In the genomic region with DNA sequence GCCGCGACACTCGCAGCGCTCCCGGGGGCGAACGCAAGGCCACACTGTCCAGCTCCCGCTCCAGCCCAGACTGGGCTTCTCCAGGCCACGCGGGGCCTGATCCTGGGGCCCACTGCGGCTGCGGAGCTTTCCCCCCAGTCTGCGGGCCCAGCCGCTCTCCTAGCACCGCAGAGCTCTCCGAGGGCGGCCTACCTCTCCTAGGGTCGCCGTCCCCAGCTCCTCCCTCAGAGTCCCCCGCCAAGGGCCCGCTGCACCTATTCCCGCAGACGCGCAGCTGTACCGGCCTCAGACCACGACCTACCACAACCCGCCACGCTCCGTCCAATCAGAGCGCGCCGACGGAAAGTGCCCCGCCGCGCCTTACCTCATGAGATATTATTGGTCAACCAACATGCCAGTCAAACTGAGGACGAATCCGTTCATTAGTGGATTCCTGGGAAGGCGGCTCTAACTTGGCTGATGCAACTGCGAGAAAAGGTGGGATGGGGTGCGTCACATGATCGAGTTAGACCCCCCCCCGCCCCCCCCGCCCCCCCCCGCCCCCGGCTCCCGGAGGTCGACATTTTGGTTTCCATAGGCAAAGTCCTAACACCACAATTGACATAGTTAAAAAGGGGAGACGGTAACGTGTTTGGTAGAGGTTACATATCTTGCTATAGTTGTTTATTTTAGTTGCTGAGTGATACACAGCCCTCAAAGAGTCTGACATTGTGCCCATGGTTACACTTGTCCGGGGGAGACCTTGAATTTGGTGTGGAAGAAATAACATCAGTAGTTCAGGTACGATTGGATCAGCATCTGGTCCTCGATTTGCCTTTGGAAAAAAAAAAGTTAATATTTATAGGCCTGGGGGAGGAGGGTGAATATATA, we compare ENCODE assay signal across 8 cellular contexts. TPM values are rescaled to one million over a fixed set of nuclear protein-coding genes. Genes with fewer than 3 reads are reported as not detected.
DNase-seq lines count a peak whose midpoint lies in the region; FAIRE-seq and TF ChIP-seq lines count a peak whose summit lies in the region.

A gene (minus strand): TSS at position 278 of the 870 bp plus-strand sequence. CDS start 6,743 bp downstream, outside the sequence.

- FAIRE-seq in frontal cortex (lab: Jason Lieb, UNC): no peak

- DNase-seq in GF-D8 (lab: John Stamatoyannopoulos, UW) (peak; percentile 96), HEK293T (ENCODE audit: extremely low spot score) (peak; percentile 96), MV-4-11 (lab: John Stamatoyannopoulos, UW) (peak; percentile 98), SK-MEL-5 (ENCODE audit: low read depth, low spot score) (peak; percentile 99), frontal cortex (ENCODE audit: low spot score in 2 of 2) (peak; percentile 94 to 96), substantia nigra (lab: John Stamatoyannopoulos, UW) (peak; percentile 75 to 99 (median 94))
- DNase-seq in activated naive CD4-positive, alpha-beta T cell treated with anti-CD3 and anti-CD28 coated beads for 36 hours: peak; percentile 98

- peak; percentile 32 for TF ChIP-seq CTCF in neutrophil (IDR thresholded peaks at IDR 0.05)

- CTCF ChIA-PET in HEK293T (lab: Yijun Ruan, JAX): no interaction called here
- CTCF ChIA-PET in activated naive CD4-positive, alpha-beta T cell treated with anti-CD3 and anti-CD28 coated beads for 36 hours (lab: Charles Lee): interaction anchor here (0.6 to 1.7 kb wide), 8 partner anchors 8 to 364 kb away, joined by 3 to 5 read pairs (median 4); a partner anchor contains a TSS

- POLR2A ChIA-PET in HEK293T (lab: Yijun Ruan, JAX): interaction anchor here (0.7 to 3.2 kb wide), 13 partner anchors 9 to 360 kb away, joined by 3 to 30 read pairs (median 4); a partner anchor contains a TSS

- H3K27ac ChIP-seq in neutrophil (peak within 1 kb of the TSS; percentile 65), substantia nigra (ENCODE audit: low read depth, low read length, poor library complexity, severe bottlenecking) (peak within 1 kb of the TSS; percentile 80)

- H3K36me3 Mint-ChIP-seq in activated naive CD4-positive, alpha-beta T cell treated with anti-CD3 and anti-CD28 coated beads for 36 hours (ENCODE audit: low read depth): peaks cover 28% of the 10 kb centered on the region

- H3K27me3 ChIP-seq in neutrophil: no peaks in the 10 kb centered on the region

- in situ Hi-C loops in SK-MEL-5 (cut with HindIII; ENCODE audit: low pct_unique_long_range_greater_than_20kb, low sequenced_read_pairs): no loop called here

- peaks cover 11 to 14% of the 10 kb centered on the region in 2 experiments for H3K4me1 ChIP-seq in neutrophil (ENCODE audit: control insufficient read depth in 1 of 2, insufficient read depth in 1 of 2, low read depth in 1 of 2, low read length in 1 of 2)

- H3K27ac Mint-ChIP-seq in activated naive CD4-positive, alpha-beta T cell treated with anti-CD3 and anti-CD28 coated beads for 36 hours: peak within 1 kb of the TSS; percentile 99

- intact Hi-C loops in activated naive CD4-positive, alpha-beta T cell treated with anti-CD3 and anti-CD28 coated beads for 36 hours (cut with micrococcal nuclease): loop anchor here (1.0 kb wide), 5 partner anchors 10 to 234 kb away; a partner anchor contains a TSS

- H3K4me1 Mint-ChIP-seq in activated naive CD4-positive, alpha-beta T cell treated with anti-CD3 and anti-CD28 coated beads for 36 hours (ENCODE audit: low read depth): peaks cover 34% of the 10 kb centered on the region

- H3K9me3 ChIP-seq in neutrophil: no peaks in the 10 kb centered on the region

- peak within 1 kb of the TSS; percentile 80 to 94 for H3K4me3 ChIP-seq in neutrophil (ENCODE audit: low read depth in 1 of 2, low read length in 1 of 2)

- no peaks in the 10 kb centered on the region for H3K27me3 Mint-ChIP-seq in activated naive CD4-positive, alpha-beta T cell treated with anti-CD3 and anti-CD28 coated beads for 36 hours (ENCODE audit: low read depth)

- H3K36me3 ChIP-seq in neutrophil: no peaks in the 10 kb centered on the region

- H3K4me3 Mint-ChIP-seq in activated naive CD4-positive, alpha-beta T cell treated with anti-CD3 and anti-CD28 coated beads for 36 hours: peak within 1 kb of the TSS; percentile 99

- H3K9me3 Mint-ChIP-seq in activated naive CD4-positive, alpha-beta T cell treated with anti-CD3 and anti-CD28 coated beads for 36 hours: no peaks in the 10 kb centered on the region

TF ChIP-seq in HEK293T, 16 proteins besides CTCF, POLR2A, EP300 and RAD21:
- TF ChIP-seq ARNT (IDR thresholded peaks at IDR 0.05) (no peak), FOXM1 (IDR thresholded peaks at IDR 0.05; ENCODE audit: borderline replicate concordance) (peak; percentile 57; the same call in 1 of the 2 replicates), SP1 (IDR thresholded peaks at IDR 0.05) (no peak), BHLHE40 (IDR thresholded peaks at IDR 0.05; ENCODE audit: borderline replicate concordance) (no peak), SUZ12 (IDR thresholded peaks at IDR 0.05) (no peak), TARDBP (IDR thresholded peaks at IDR 0.05) (no peak), ZNF384 (IDR thresholded peaks at IDR 0.05) (no peak), L3MBTL2 (conservative IDR thresholded peaks at IDR 0.05) (0 out of 2 replicates have a peak, but pooled peaks have one; percentile 17), CTBP1 (IDR thresholded peaks at IDR 0.05; ENCODE audit: borderline replicate concordance) (no peak), HDGF (IDR thresholded peaks at IDR 0.05; ENCODE audit: borderline replicate concordance) (no peak), FOXA1 (IDR thresholded peaks at IDR 0.05) (no peak), NFRKB (IDR thresholded peaks at IDR 0.05) (no peak), FOXK2 (IDR thresholded peaks at IDR 0.05) (no peak), LEF1 (IDR thresholded peaks at IDR 0.05; ENCODE audit: borderline replicate concordance) (no peak), ELF4 (IDR thresholded peaks at IDR 0.05) (peak; percentile 50; the same call in 1 of the 2 replicates)
- TF ChIP-seq, protein P1, sequence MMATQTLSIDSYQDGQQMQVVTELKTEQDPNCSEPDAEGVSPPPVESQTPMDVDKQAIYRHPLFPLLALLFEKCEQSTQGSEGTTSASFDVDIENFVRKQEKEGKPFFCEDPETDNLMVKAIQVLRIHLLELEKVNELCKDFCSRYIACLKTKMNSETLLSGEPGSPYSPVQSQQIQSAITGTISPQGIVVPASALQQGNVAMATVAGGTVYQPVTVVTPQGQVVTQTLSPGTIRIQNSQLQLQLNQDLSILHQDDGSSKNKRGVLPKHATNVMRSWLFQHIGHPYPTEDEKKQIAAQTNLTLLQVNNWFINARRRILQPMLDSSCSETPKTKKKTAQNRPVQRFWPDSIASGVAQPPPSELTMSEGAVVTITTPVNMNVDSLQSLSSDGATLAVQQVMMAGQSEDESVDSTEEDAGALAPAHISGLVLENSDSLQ (IDR thresholded peaks at IDR 0.05): peak; percentile 100

RNA-seq across cellular contexts. Expression of the gene that starts here (rescaled TPM):
- total RNA-seq in SK-MEL-5 (2014; rRNA removed; shearing (Covaris generic)): 96.7 and 98.3 TPM in 2 replicates
- polyA plus RNA-seq in SK-MEL-5 (2015; cell fraction: cytosol; rRNA removed): 216 and 265 TPM in 2 replicates
- 229 and 232 TPM in 2 replicates for polyA plus RNA-seq in SK-MEL-5 (2015; cell fraction: nucleus; rRNA removed)
- 100 to 1,000 TPM; 237 to 238 TPM for total RNA-seq in activated naive CD4-positive, alpha-beta T cell treated with anti-CD3 and anti-CD28 coated beads for 36 hours
- total RNA-seq in frontal cortex: 79.1 TPM

Comparison
In these comparisons a context has a peak if more than half of its experiments do, and no peak if none do; other contexts are left out.
1. Peak in every context shown above with its lines: DNase-seq, H3K4me3 ChIP-seq and H3K27ac ChIP-seq.